In the genomic region with DNA sequence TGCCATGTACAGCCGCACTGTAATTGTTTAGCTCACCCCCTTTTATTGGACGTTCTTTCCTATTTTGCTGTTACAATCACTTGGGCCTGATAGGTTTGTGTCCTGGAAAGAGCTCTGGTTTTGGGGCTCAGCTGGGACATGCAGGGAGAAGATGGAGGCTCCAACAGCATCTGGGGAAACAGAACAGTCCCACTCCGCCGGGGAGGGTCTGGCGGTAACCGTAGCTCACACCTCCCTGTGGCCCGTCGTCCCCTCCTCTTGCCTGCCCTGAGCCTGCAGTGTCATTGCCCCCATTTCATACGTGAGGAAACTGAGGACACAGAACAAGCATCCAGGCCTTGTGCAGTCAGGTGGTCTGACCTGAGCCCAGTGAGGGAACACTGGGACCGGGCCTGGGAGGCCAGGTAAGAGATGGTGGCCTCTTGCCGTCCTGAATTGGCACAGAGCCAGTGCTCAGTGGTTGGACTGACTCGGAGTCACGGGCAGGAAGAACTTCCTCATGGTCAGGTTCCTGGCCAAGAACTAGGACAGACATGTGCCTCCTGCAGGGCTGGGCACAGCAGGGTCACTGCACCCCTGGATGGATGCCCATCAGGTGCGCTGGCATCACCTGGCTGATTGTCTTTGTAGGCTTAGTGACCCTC, we compare ENCODE assay signal across 1 cellular context.
TF ChIP-seq lines count a peak whose summit lies in the region.

No MANE protein-coding gene starts in this region.

TF ChIP-seq in K562, 482 proteins besides CTCF, POLR2A, EP300 and RAD21 (continued from another document):
- TF ChIP-seq PKNOX1 (IDR thresholded peaks at IDR 0.05) (no peak), ZNF197 (CRISPR knock-in tag; IDR thresholded peaks at IDR 0.05; ENCODE audit: low read depth) (no peak), ZNF766 (CRISPR knock-in tag; conservative IDR thresholded peaks at IDR 0.05) (no peak), ZNF165 (CRISPR knock-in tag; IDR thresholded peaks at IDR 0.05; ENCODE audit: borderline replicate concordance) (no peak), ZBTB43 (CRISPR knock-in tag; IDR thresholded peaks at IDR 0.05) (no peak), ZKSCAN1 (IDR thresholded peaks at IDR 0.05; ENCODE audit: low read depth, low read length) (no peak), ZNF274 (IDR thresholded peaks at IDR 0.05; ENCODE audit: borderline replicate concordance, low read depth, low read length) (no peak), DDX20 (tag; IDR thresholded peaks at IDR 0.05; ENCODE audit: low read depth) (no peak), NFIX (CRISPR knock-in tag; IDR thresholded peaks at IDR 0.05; ENCODE audit: low read depth) (peak; percentile 59)
